ENCODE assay signal across 26 cellular contexts in the genomic region with DNA sequence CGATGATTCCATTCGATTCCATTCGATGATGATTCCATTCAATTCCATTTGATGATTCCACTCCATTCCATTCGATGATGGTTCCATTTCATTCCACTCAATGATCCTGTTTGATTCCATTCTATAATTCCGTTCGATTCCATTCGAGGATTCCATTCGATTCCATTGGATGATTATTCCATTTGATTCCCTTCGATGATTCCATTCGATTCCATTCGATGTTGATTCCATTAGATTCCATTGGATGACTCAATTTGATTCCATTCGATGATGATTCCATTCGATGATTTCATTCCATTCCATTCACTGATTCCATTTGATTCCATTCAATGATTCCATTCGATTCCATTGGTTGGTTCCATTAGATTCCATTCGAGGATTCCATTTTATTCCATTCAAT.
"Had no signal": no experiment of that assay in that cellular context is flagged by ENCODE, and none has a peak within 500 bp of the region (broad histone marks: within the 10 kb centered on the region; RNA-seq: fewer than 3 reads in every experiment).

No MANE protein-coding gene starts in this region.

- H3K4me1 ChIP-seq: colonic mucosa, esophagus squamous epithelium, gastrocnemius medialis, heart right ventricle, left lung, lower lobe of right lung had no signal

- DNase-seq: colonic mucosa; cortex of kidney; effector CD8-positive, alpha-beta T cell; effector memory CD8-positive, alpha-beta T cell; erythroblast; esophagus squamous epithelium; foreskin fibroblast; foreskin melanocyte; gastrocnemius medialis; glutamatergic neuron; head of caudate nucleus; heart right ventricle; hippocampal formation; left cardiac atrium; left lung; left ventricle myocardium superior; lower lobe of right lung; mesenchymal stem cell; mucosa of descending colon; naive B cell had no signal

- H3K36me3 ChIP-seq: colonic mucosa, esophagus squamous epithelium, gastrocnemius medialis, heart right ventricle, left lung, lower lobe of right lung had no signal

- FAIRE-seq: islet of Langerhans, keratinocyte had no signal

- H3K4me3 ChIP-seq: colonic mucosa, esophagus squamous epithelium, gastrocnemius medialis, heart right ventricle, left lung, lower lobe of right lung, mucosa of descending colon had no signal

- H3K27me3 Mint-ChIP-seq: dendritic cell treated with granulocyte-macrophage colony-stimulating factor and Interleukin-4, amounts not matched to agents 40 ng/mL and 50 ng/mL, for 4 days; effector memory CD8-positive, alpha-beta T cell had no signal

- H3K27me3 ChIP-seq: colonic mucosa, esophagus squamous epithelium, gastrocnemius medialis, heart right ventricle, left lung had no signal

- H3K27ac ChIP-seq: colonic mucosa, epithelial cell of prostate, esophagus squamous epithelium, gastrocnemius medialis, heart right ventricle, left lung, lower lobe of right lung had no signal

- H3K4me3 Mint-ChIP-seq: dendritic cell treated with granulocyte-macrophage colony-stimulating factor and Interleukin-4, amounts not matched to agents 40 ng/mL and 50 ng/mL, for 4 days; effector memory CD8-positive, alpha-beta T cell; mesothelial cell of epicardium; naive B cell had no signal

- H3K27ac Mint-ChIP-seq: dendritic cell treated with granulocyte-macrophage colony-stimulating factor and Interleukin-4, amounts not matched to agents 40 ng/mL and 50 ng/mL, for 4 days; effector memory CD8-positive, alpha-beta T cell; mesothelial cell of epicardium; naive B cell had no signal

- ATAC-seq: effector memory CD8-positive, alpha-beta T cell; esophagus mucosa; gastrocnemius medialis; heart right ventricle; left cardiac atrium; left lung; left ventricle myocardium superior; lower lobe of right lung; mucosa of descending colon had no signal

- H3K4me1 Mint-ChIP-seq: mesothelial cell of epicardium had no signal
